In the genomic region with DNA sequence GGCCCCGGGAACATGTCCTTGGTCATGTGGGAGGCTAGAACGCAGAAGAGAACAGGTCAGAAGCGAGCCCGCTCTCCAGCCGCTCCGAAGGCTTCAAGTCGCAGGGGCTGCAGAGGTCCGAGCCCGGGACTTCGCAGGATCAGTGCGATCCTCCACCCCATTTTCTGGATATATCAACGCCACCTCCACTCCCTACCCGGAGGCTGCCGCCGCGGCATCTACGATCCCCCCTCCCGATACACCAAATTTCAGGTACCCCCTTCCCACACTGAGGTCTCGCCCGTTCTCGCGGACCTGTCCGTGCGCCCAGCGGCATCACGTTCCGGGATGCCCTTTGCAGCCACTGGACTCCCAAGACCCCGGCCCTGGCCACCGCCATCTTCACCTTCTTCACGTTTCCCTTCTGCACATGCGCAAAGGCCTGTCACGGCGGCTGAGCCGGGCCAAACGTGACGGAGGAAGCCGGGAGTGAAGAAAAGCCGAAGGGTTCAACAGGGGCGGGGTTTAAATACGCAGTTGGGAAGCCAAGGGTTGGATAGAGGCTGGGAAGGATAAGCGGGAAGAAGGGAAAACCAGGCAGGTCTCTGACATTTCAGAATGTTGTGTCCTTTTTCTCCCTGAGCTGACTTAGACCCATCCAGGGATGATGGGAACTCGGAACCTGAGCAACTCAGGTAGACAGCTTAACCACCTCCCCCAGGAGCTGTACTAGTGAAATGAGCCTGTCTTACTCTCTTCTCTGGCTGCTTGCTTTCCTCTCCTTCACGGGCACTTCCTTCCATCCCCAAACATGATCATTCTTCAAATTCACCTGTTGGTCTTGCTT, we compare ENCODE assay signal across 8 cellular contexts. TPM values are rescaled to one million over a fixed set of nuclear protein-coding genes. Genes with fewer than 3 reads are reported as not detected.
DNase-seq lines count a peak whose midpoint lies in the region; FAIRE-seq and TF ChIP-seq lines count a peak whose summit lies in the region.

A gene (minus strand): TSS at position 399 of the 826 bp plus-strand sequence. CDS start 20 bp downstream, at position 379.

- peak; percentile 80 for TF ChIP-seq POLR2A in GM18951 (IDR thresholded peaks at IDR 0.05; ENCODE audit: extremely low read depth, insufficient read depth, insufficient read length)

- in situ Hi-C loops in GM18951 (cut with MboI; ENCODE audit: low sequenced_read_pairs, unreplicated experiment), result no loop called here

- FAIRE-seq in A204.1 (lab: Jason Lieb, UNC), result peak; percentile 90

- DNase-seq in HT1080 (ENCODE audit: low read depth) (peak; percentile 76), NOMO-1 treated with DMSO at 0.1 percent for 48 hours (lab: John Stamatoyannopoulos, UW; ENCODE audit: unreplicated experiment) (peak; percentile 40), lung microvascular endothelial cell (ENCODE audit: low read depth in 2 of 2) (peak; percentile 81 to 85)
- DNase-seq in activated CD8-positive, alpha-beta memory T cell treated with anti-CD3 and anti-CD28 coated beads for 24 hours, result peak; percentile 95
- peak; percentile 81 for DNase-seq in effector CD4-positive, alpha-beta T cell
- DNase-seq in stimulated activated CD4-positive, alpha-beta T cell treated with anti-CD3 and anti-CD28 coated beads, TNF-alpha, amount 100 ng/mL, for 4 hours (ENCODE audit: low read depth in 3 of 3), result peak; percentile 71 to 79 (median 74)

RNA-seq across cellular contexts. Expression of the gene that starts here (rescaled TPM):
- 239 and 289 TPM in 2 replicates for total RNA-seq in HT1080 (2014; rRNA removed; shearing (Covaris generic))
- polyA plus RNA-seq in HT1080 (2015; cell fraction: cytosol; rRNA removed), result 184 and 229 TPM in 2 replicates
- 97.1 and 141 TPM in 2 replicates for polyA plus RNA-seq in HT1080 (2015; cell fraction: nucleus; rRNA removed)
- 152 and 182 TPM in 2 replicates for total RNA-seq in lung microvascular endothelial cell

Comparison
In these comparisons a context has a peak if more than half of its experiments do, and no peak if none do; other contexts are left out.
1. Peak in every context shown above with its lines: DNase-seq.
2. DNase-seq: peak in every context shown above with its lines; median percentile 95 in activated CD8-positive, alpha-beta memory T cell treated with anti-CD3 and anti-CD28 coated beads for 24 hours; 83 in lung microvascular endothelial cell; 81 in effector CD4-positive, alpha-beta T cell; 76 in HT1080; 74 in stimulated activated CD4-positive, alpha-beta T cell treated with anti-CD3 and anti-CD28 coated beads, TNF-alpha, amount 100 ng/mL, for 4 hours; 40 in NOMO-1 treated with DMSO at 0.1 percent for 48 hours.